ENCODE assay signal across 13 cellular contexts in the genomic region with DNA sequence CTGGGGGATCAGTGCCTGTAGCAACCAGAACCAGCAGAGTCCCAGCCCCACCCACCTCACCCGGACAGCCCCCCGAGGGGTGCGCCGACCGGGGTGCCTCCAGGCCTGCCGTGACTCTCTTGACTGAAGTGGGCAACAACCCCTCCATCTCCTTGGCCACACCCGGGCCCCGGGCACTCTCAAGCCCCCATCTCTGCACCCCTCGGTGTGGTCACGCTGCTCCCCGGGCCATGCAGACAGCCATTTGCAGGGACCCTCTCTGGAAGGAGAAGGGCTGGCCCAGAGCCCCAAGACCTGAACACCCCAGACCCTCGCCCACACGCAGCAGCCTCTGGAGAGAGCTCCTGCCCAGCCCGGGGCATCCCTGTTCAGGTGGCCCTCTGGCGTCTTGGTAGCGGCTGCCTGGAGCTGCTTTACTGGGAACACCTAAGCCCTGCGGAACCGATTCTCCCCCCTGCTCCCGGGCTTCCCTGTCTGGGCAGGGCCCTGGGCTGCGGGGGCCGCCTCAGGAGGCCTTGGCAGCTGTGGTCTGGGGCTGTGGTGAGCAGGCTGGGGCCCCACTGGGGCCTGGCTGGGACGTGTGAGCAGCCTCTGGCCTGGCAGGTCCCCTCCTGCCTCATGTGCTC.
"Had no signal": no experiment of that assay in that cellular context is flagged by ENCODE, and none has a peak within 500 bp of the region (broad histone marks: within the 10 kb centered on the region; RNA-seq: fewer than 3 reads in every experiment).

No MANE protein-coding gene starts in this region.

- H3K27ac Mint-ChIP-seq: activated CD4-positive, alpha-beta T cell treated with anti-CD3 and anti-CD28 coated beads, Interleukin-2, amount 10 ng/mL, durations not matched to agents 7 days and 5 days; activated naive CD4-positive, alpha-beta T cell treated with anti-CD3 and anti-CD28 coated beads, Interleukin-2, amount 10 ng/mL, durations not matched to agents 7 days and 5 days; activated T-helper 17 cell treated with anti-CD3 and anti-CD28 coated beads, Interleukin-2, amount 50 U/mL, for 72 hours; nephron; T-helper 17 cell had no signal

- H3K27ac ChIP-seq: thyroid gland, uterus had no signal

- DNase-seq: activated CD4-positive, alpha-beta T cell treated with anti-CD3 and anti-CD28 coated beads, Interleukin-2, amount 10 ng/mL, durations not matched to agents 7 days and 5 days; activated CD4-positive, CD25-positive, alpha-beta regulatory T cell; activated CD8-positive, alpha-beta memory T cell treated with anti-CD3 and anti-CD28 coated beads for 24 hours; activated naive CD4-positive, alpha-beta T cell treated with anti-CD3 and anti-CD28 coated beads, Interleukin-2, amount 10 ng/mL, durations not matched to agents 7 days and 5 days; activated T-cell treated with anti-CD3 and anti-CD28 coated beads for 4 hours; central memory CD4-positive, alpha-beta T cell; erythroblast; mesendoderm; thyroid gland; uterus had no signal

- H3K4me3 Mint-ChIP-seq: activated CD4-positive, alpha-beta T cell treated with anti-CD3 and anti-CD28 coated beads, Interleukin-2, amount 10 ng/mL, durations not matched to agents 7 days and 5 days; activated naive CD4-positive, alpha-beta T cell treated with anti-CD3 and anti-CD28 coated beads, Interleukin-2, amount 10 ng/mL, durations not matched to agents 7 days and 5 days; activated T-helper 17 cell treated with anti-CD3 and anti-CD28 coated beads, Interleukin-2, amount 50 U/mL, for 72 hours; nephron; T-helper 17 cell had no signal

- H3K36me3 ChIP-seq: thyroid gland, uterus had no signal

- H3K4me1 ChIP-seq: uterus had no signal

- H3K9me3 Mint-ChIP-seq: activated CD4-positive, alpha-beta T cell treated with anti-CD3 and anti-CD28 coated beads, Interleukin-2, amount 10 ng/mL, durations not matched to agents 7 days and 5 days; activated naive CD4-positive, alpha-beta T cell treated with anti-CD3 and anti-CD28 coated beads, Interleukin-2, amount 10 ng/mL, durations not matched to agents 7 days and 5 days; activated T-helper 17 cell treated with anti-CD3 and anti-CD28 coated beads, Interleukin-2, amount 50 U/mL, for 72 hours; nephron had no signal

- H3K4me1 Mint-ChIP-seq: activated CD4-positive, alpha-beta T cell treated with anti-CD3 and anti-CD28 coated beads, Interleukin-2, amount 10 ng/mL, durations not matched to agents 7 days and 5 days; activated naive CD4-positive, alpha-beta T cell treated with anti-CD3 and anti-CD28 coated beads, Interleukin-2, amount 10 ng/mL, durations not matched to agents 7 days and 5 days; activated T-helper 17 cell treated with anti-CD3 and anti-CD28 coated beads, Interleukin-2, amount 50 U/mL, for 72 hours; nephron had no signal

- H3K9me3 ChIP-seq: thyroid gland, uterus had no signal

- H3K4me3 ChIP-seq: thyroid gland, uterus had no signal

- H3K36me3 Mint-ChIP-seq: activated naive CD4-positive, alpha-beta T cell treated with anti-CD3 and anti-CD28 coated beads, Interleukin-2, amount 10 ng/mL, durations not matched to agents 7 days and 5 days had no signal

- ATAC-seq: activated T-helper 17 cell treated with anti-CD3 and anti-CD28 coated beads, Interleukin-2, amount 50 U/mL, for 72 hours; T-helper 17 cell had no signal

- H3K27me3 ChIP-seq: thyroid gland had no signal
